Comparison of ENCODE assay signal across 8 cellular contexts in genomic region chr17:42288078-42288984, GRCh38. TPM values are rescaled to one million over a fixed set of nuclear protein-coding genes. Genes with fewer than 3 reads are reported as not detected.
A peak's percentile ranks its signal among the peaks of the same experiment; 100 is the strongest.
DNase-seq lines count a peak whose midpoint lies in the region; ATAC-seq, FAIRE-seq and TF ChIP-seq lines count a peak whose summit lies in the region.

STAT5A (plus strand) TSS chr17:42288498; CDS start chr17:42289412, 914 bp downstream.

- H3K9me3 ChIP-seq in PC-9 (ENCODE audit: insufficient read depth, low read depth) = no peaks in the 10 kb centered on the region

- peak within 1 kb of the TSS; percentile 48; the same call in 1 of the 2 replicates for H2AFZ ChIP-seq in PC-9

- BruUV-seq in PC-9 (replicated peaks; lab: Mats Ljungman, UMichigan) = no TSS peak

- H3K27me3 ChIP-seq in PC-9 (ENCODE audit: insufficient read depth, low read depth) = peaks cover 29% of the 10 kb centered on the region

- H3K4me3 ChIP-seq in GM08714 (ENCODE audit: low read length) = peak within 1 kb of the TSS; percentile 65; the same call in 1 of the 2 replicates
- peak within 1 kb of the TSS; percentile 53; the same call in 1 of the 2 replicates for H3K4me3 ChIP-seq in PC-9

- DNase-seq in PC-9 = peak; percentile 51 to 67
- peak; percentile 90 for DNase-seq in activated effector memory CD4-positive, alpha-beta T cell treated with anti-CD3 and anti-CD28 coated beads, Interleukin-2, amount 50 U/mL, for 16 hours
- peak; percentile 68 for DNase-seq in fibroblast of the conjunctiva (ENCODE audit: low read depth)
- DNase-seq in natural killer cell treated with Interleukin-12 subunit alpha and Interleukin-12 subunit beta and Interleukin-15 and Interleukin-18, amount 100 ng/mL, for 72 hours (ENCODE audit: low spot score) = peak; percentile 92
- peak; percentile 76 to 86 for DNase-seq in stimulated activated naive CD8-positive, alpha-beta T cell treated with anti-CD3 and anti-CD28 coated beads, Interleukin-15, amount 100 ng/mL, for 72 hours
- DNase-seq in H54 (ENCODE audit: insufficient read length, low spot score) = no peak

- no peaks in the 10 kb centered on the region for H3K9me3 Mint-ChIP-seq in natural killer cell treated with Interleukin-12 subunit alpha and Interleukin-12 subunit beta and Interleukin-15 and Interleukin-18, amount 100 ng/mL, for 72 hours
- H3K9me3 Mint-ChIP-seq in stimulated activated naive CD8-positive, alpha-beta T cell treated with anti-CD3 and anti-CD28 coated beads, Interleukin-15, amount 100 ng/mL, for 72 hours = no peaks in the 10 kb centered on the region

- no peaks in the 10 kb centered on the region for H3K4me1 ChIP-seq in PC-9 (replicated peaks; ENCODE audit: insufficient read depth)

- H3F3A ChIP-seq in PC-9 (ENCODE audit: insufficient read depth, low read depth) = no peaks in the 10 kb centered on the region

- ATAC-seq in HG03066 (IDR thresholded peaks at IDR 0.05; ENCODE audit: low read depth, unreplicated experiment) = peak; percentile 45
- ATAC-seq in natural killer cell treated with Interleukin-12 subunit alpha and Interleukin-12 subunit beta and Interleukin-15 and Interleukin-18, amount 100 ng/mL, for 72 hours = peak; percentile 88 to 89
- ATAC-seq in stimulated activated naive CD8-positive, alpha-beta T cell treated with anti-CD3 and anti-CD28 coated beads, Interleukin-15, amount 100 ng/mL, for 72 hours = peak; percentile 86

- FAIRE-seq in H54 (lab: Jason Lieb, UNC) = no peak

- peak within 1 kb of the TSS; percentile 93 for H3K4me3 Mint-ChIP-seq in natural killer cell treated with Interleukin-12 subunit alpha and Interleukin-12 subunit beta and Interleukin-15 and Interleukin-18, amount 100 ng/mL, for 72 hours
- peak within 1 kb of the TSS; percentile 89 to 93 for H3K4me3 Mint-ChIP-seq in stimulated activated naive CD8-positive, alpha-beta T cell treated with anti-CD3 and anti-CD28 coated beads, Interleukin-15, amount 100 ng/mL, for 72 hours

- POLR2A ChIA-PET in PC-9 (lab: Charles Lee; ENCODE audit: unreplicated experiment) = interaction anchor here (0.6 to 1.0 kb wide), 2 partner anchors 135 to 1019 kb away, joined by 3 to 9 read pairs; no protein-coding TSS in a partner anchor

- no peaks in the 10 kb centered on the region for H4K20me1 ChIP-seq in PC-9 (ENCODE audit: insufficient read depth)

- H3K4me2 ChIP-seq in PC-9 = peak within 1 kb of the TSS; percentile 70

- no peaks in the 10 kb centered on the region for H3K9me2 ChIP-seq in PC-9 (ENCODE audit: insufficient read depth)

- H3K36me3 Mint-ChIP-seq in natural killer cell treated with Interleukin-12 subunit alpha and Interleukin-12 subunit beta and Interleukin-15 and Interleukin-18, amount 100 ng/mL, for 72 hours = peaks cover 17% of the 10 kb centered on the region

- CTCF ChIA-PET in PC-9 (lab: Charles Lee) = no interaction called here

- no peaks in the 10 kb centered on the region for H3K27me3 Mint-ChIP-seq in natural killer cell treated with Interleukin-12 subunit alpha and Interleukin-12 subunit beta and Interleukin-15 and Interleukin-18, amount 100 ng/mL, for 72 hours
- no peaks in the 10 kb centered on the region for H3K27me3 Mint-ChIP-seq in stimulated activated naive CD8-positive, alpha-beta T cell treated with anti-CD3 and anti-CD28 coated beads, Interleukin-15, amount 100 ng/mL, for 72 hours

- H3K79me2 ChIP-seq in PC-9 (ENCODE audit: low read depth) = no peaks in the 10 kb centered on the region

- intact Hi-C loops in PC-9 (cut with micrococcal nuclease; ENCODE audit: unreplicated experiment) = no loop called here

- no peak for TF ChIP-seq CTCF in PC-9 (conservative IDR thresholded peaks at IDR 0.05)

- no peaks in the 10 kb centered on the region for H3K36me3 ChIP-seq in PC-9 (ENCODE audit: low read depth)

- peak within 1 kb of the TSS; percentile 98 to 100 for H3K27ac Mint-ChIP-seq in natural killer cell treated with Interleukin-12 subunit alpha and Interleukin-12 subunit beta and Interleukin-15 and Interleukin-18, amount 100 ng/mL, for 72 hours
- H3K27ac Mint-ChIP-seq in stimulated activated naive CD8-positive, alpha-beta T cell treated with anti-CD3 and anti-CD28 coated beads, Interleukin-15, amount 100 ng/mL, for 72 hours = peak within 1 kb of the TSS; percentile 97

- no peak within 1 kb of the TSS for H3K27ac ChIP-seq in PC-9

- H3K4me1 Mint-ChIP-seq in natural killer cell treated with Interleukin-12 subunit alpha and Interleukin-12 subunit beta and Interleukin-15 and Interleukin-18, amount 100 ng/mL, for 72 hours (ENCODE audit: low read depth in 2 of 2) = peaks cover 44 to 53% of the 10 kb centered on the region in 2 donors
- peaks cover 83% of the 10 kb centered on the region for H3K4me1 Mint-ChIP-seq in stimulated activated naive CD8-positive, alpha-beta T cell treated with anti-CD3 and anti-CD28 coated beads, Interleukin-15, amount 100 ng/mL, for 72 hours

- TF ChIP-seq POLR2A in H54 (IDR thresholded peaks at IDR 0.05; ENCODE audit: low read depth, low read length) = no peak

RNA-seq across cellular contexts. Expression of gene STAT5A, which starts in this region (rescaled TPM):
- total RNA-seq in PC-9 (2021) = 3.4 and 12.1 TPM in 2 replicates
- 100 to 1,000 TPM; 187 to 392 TPM for total RNA-seq in natural killer cell treated with Interleukin-12 subunit alpha and Interleukin-12 subunit beta and Interleukin-15 and Interleukin-18, amount 100 ng/mL, for 72 hours

Comparison
In these comparisons a context has a peak if more than half of its experiments do, and no peak if none do; other contexts are left out.
1. RNA of gene STAT5A (total RNA-seq): 187 to 392 TPM in natural killer cell treated with Interleukin-12 subunit alpha and Interleukin-12 subunit beta and Interleukin-15 and Interleukin-18, amount 100 ng/mL, for 72 hours; 3.4 to 12.1 TPM in PC-9; every median in the first group is over 10 times any median in the second.
2. Peak in every context shown above with its lines, with median percentiles within 50 percentile points of each other: ATAC-seq.